Comparison of ENCODE assay signal across 8 cellular contexts in the genomic region with DNA sequence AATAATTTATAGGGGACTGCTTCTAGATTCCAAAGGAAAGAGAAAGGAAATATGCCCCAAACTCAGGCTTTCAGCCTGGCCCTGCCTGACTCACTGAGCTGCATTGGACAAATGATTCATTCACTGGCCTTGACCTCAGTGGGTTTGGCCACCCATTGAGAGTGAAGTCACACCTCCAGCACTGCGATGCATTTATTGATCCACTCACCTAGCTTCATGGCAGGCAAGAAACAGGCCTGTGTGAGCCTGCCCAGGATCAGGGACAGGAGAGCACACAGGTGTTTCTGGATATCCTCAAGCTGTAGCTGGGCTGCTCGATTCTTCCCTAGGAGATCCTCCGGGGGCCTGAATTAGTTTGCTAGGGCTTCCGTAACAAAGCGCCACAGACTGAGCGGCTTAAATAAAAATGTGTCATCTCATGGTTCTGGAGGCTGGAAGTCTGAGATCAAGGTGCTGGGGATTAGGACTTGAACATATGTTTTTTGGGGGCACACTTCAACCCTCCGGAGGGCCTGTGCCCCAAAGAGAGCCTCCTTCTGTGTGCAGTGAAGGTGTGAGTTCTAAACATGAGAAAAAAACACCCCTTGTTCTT. TPM values are rescaled to one million over a fixed set of nuclear protein-coding genes. Genes with fewer than 3 reads are reported as not detected.
DNase-seq lines count a peak whose midpoint lies in the region; ATAC-seq and TF ChIP-seq lines count a peak whose summit lies in the region.

No MANE protein-coding gene starts in this region.

- peak overlapping the region; percentile 63 for H3K4me3 Mint-ChIP-seq in activated B cell treated with CpG ODN at 0.5 μM for 24 hours

- peaks cover 37% of the 10 kb centered on the region for H3K4me1 Mint-ChIP-seq in activated B cell treated with CpG ODN at 0.5 μM for 24 hours

- TF ChIP-seq CTCF in activated B cell treated with CpG ODN at 0.5 μM for 24 hours (IDR thresholded peaks at IDR 0.05) = no peak

- H3K9me3 Mint-ChIP-seq in activated B cell treated with CpG ODN at 0.5 μM for 24 hours = no peaks in the 10 kb centered on the region

- DNase-seq in NCI-H82 (lab: John Stamatoyannopoulos, UW) (peak; percentile 8), NCI-H82 treated with DMSO at 0.1 percent for 48 hours (lab: John Stamatoyannopoulos, UW; ENCODE audit: unreplicated experiment) (no peak), activated B cell treated with CpG ODN at 0.5 μM for 24 hours (no peak), hepatic stellate cell (ENCODE audit: low spot score) (peak; percentile 75), HEK293T (ENCODE audit: extremely low spot score) (no peak), NAMALWA (ENCODE audit: low spot score) (no peak)

- H3K4me3 ChIP-seq in subcutaneous abdominal adipose tissue (ENCODE audit: low read depth in 1 of 5, low read length in 5 of 5) = no peak overlapping the region

- POLR2A ChIA-PET in activated B cell treated with CpG ODN at 0.5 μM for 24 hours (lab: Charles Lee) = interaction anchor here (0.9 to 3.0 kb wide), 8 partner anchors 8 to 279 kb away, joined by 3 to 18 read pairs (median 4); no protein-coding TSS in a partner anchor
- POLR2A ChIA-PET in HEK293T (lab: Yijun Ruan, JAX) = interaction anchor here (0.6 to 1.2 kb wide), 5 partner anchors 8 to 17 kb away, joined by 3 to 5 read pairs (median 3); a partner anchor contains a TSS

- intact Hi-C loops in activated B cell treated with CpG ODN at 0.5 μM for 24 hours (cut with micrococcal nuclease) = no loop called here

- ATAC-seq in activated B cell treated with CpG ODN at 0.5 μM for 24 hours (ENCODE audit: low read depth) (no peak), GM21723 (IDR thresholded peaks at IDR 0.05; ENCODE audit: unreplicated experiment) (no peak)

- peak overlapping the region in 2 of 5 donors; percentile 25 to 68 for H3K9ac ChIP-seq in subcutaneous abdominal adipose tissue (ENCODE audit: low read length in 5 of 5)

- CTCF ChIA-PET in activated B cell treated with CpG ODN at 0.5 μM for 24 hours (lab: Charles Lee) = interaction anchor here (0.6 to 1.1 kb wide), 3 partner anchors 53 to 64 kb away, joined by 3 read pairs; no protein-coding TSS in a partner anchor
- CTCF ChIA-PET in HEK293T (lab: Yijun Ruan, JAX) = interaction anchor here (0.5 to 3.3 kb wide), 2 partner anchors 64 to 131 kb away, joined by 3 to 14 read pairs; no protein-coding TSS in a partner anchor

- H3K27me3 Mint-ChIP-seq in activated B cell treated with CpG ODN at 0.5 μM for 24 hours = no peaks in the 10 kb centered on the region

- H3K36me3 Mint-ChIP-seq in activated B cell treated with CpG ODN at 0.5 μM for 24 hours (ENCODE audit: low read depth) = no peaks in the 10 kb centered on the region

- peak overlapping the region; percentile 97 for H3K27ac Mint-ChIP-seq in activated B cell treated with CpG ODN at 0.5 μM for 24 hours

- peaks cover 9 to 44% (median 32%) of the 10 kb centered on the region in 5 donors for H3K4me1 ChIP-seq in subcutaneous abdominal adipose tissue (ENCODE audit: control insufficient read depth in 5 of 5, insufficient read depth in 5 of 5, low read length in 5 of 5)

- no peaks in the 10 kb centered on the region for H3K27me3 ChIP-seq in subcutaneous abdominal adipose tissue (ENCODE audit: control insufficient read depth in 5 of 5, insufficient read depth in 4 of 5, low read length in 5 of 5)

- no peaks in the 10 kb centered on the region for H3K36me3 ChIP-seq in subcutaneous abdominal adipose tissue (ENCODE audit: control insufficient read depth in 5 of 5, insufficient read depth in 5 of 5, low read length in 5 of 5)

- H3K27ac ChIP-seq in subcutaneous abdominal adipose tissue (ENCODE audit: low read depth, low read length) = peak overlapping the region; percentile 100

- no peaks in the 10 kb centered on the region for H3K9me3 ChIP-seq in subcutaneous abdominal adipose tissue (ENCODE audit: control insufficient read depth in 5 of 5, low read length in 5 of 5)

TF ChIP-seq in HEK293T, 16 proteins besides CTCF, POLR2A, EP300 and RAD21:
- no peak for TF ChIP-seq SP1 (IDR thresholded peaks at IDR 0.05)
- no peak for TF ChIP-seq FOXM1 (IDR thresholded peaks at IDR 0.05; ENCODE audit: borderline replicate concordance)
- TF ChIP-seq LEF1 (IDR thresholded peaks at IDR 0.05; ENCODE audit: borderline replicate concordance) = no peak
- TF ChIP-seq, protein P1, sequence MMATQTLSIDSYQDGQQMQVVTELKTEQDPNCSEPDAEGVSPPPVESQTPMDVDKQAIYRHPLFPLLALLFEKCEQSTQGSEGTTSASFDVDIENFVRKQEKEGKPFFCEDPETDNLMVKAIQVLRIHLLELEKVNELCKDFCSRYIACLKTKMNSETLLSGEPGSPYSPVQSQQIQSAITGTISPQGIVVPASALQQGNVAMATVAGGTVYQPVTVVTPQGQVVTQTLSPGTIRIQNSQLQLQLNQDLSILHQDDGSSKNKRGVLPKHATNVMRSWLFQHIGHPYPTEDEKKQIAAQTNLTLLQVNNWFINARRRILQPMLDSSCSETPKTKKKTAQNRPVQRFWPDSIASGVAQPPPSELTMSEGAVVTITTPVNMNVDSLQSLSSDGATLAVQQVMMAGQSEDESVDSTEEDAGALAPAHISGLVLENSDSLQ (IDR thresholded peaks at IDR 0.05) = no peak
- no peak for TF ChIP-seq TARDBP (IDR thresholded peaks at IDR 0.05)
- TF ChIP-seq SUZ12 (IDR thresholded peaks at IDR 0.05) = no peak
- no peak for TF ChIP-seq FOXA1 (IDR thresholded peaks at IDR 0.05)
- TF ChIP-seq NFRKB (IDR thresholded peaks at IDR 0.05) = no peak
- no peak for TF ChIP-seq ZNF384 (IDR thresholded peaks at IDR 0.05)
- TF ChIP-seq FOXK2 (IDR thresholded peaks at IDR 0.05) = no peak
- no peak for TF ChIP-seq ARNT (IDR thresholded peaks at IDR 0.05)
- TF ChIP-seq CTBP1 (IDR thresholded peaks at IDR 0.05; ENCODE audit: borderline replicate concordance) = no peak
- no peak for TF ChIP-seq HDGF (IDR thresholded peaks at IDR 0.05; ENCODE audit: borderline replicate concordance)
- no peak for TF ChIP-seq BHLHE40 (IDR thresholded peaks at IDR 0.05; ENCODE audit: borderline replicate concordance)
- TF ChIP-seq ELF4 (IDR thresholded peaks at IDR 0.05) = no peak
- TF ChIP-seq L3MBTL2 (conservative IDR thresholded peaks at IDR 0.05) = no peak

RNA-seq across cellular contexts. Expression of a gene that starts 7.3 kb away (rescaled TPM):
- total RNA-seq in activated B cell treated with CpG ODN at 0.5 μM for 24 hours = 15.0 and 21.2 TPM in 2 replicates

RNA-seq across cellular contexts. Expression of a gene that starts 55.7 kb away (rescaled TPM):
- 69.6 and 72.5 TPM in 2 replicates for total RNA-seq in activated B cell treated with CpG ODN at 0.5 μM for 24 hours

Comparison
In these comparisons a context has a peak if more than half of its experiments do, and no peak if none do; other contexts are left out.
1. DNase-seq: peak in NCI-H82 (single experiment) and hepatic stellate cell (single experiment); none in NCI-H82 treated with DMSO at 0.1 percent for 48 hours (single experiment), activated B cell treated with CpG ODN at 0.5 μM for 24 hours (single experiment), HEK293T (single experiment) and NAMALWA (single experiment).